19 cellular contexts compared by ENCODE assay signal in the genomic region with DNA sequence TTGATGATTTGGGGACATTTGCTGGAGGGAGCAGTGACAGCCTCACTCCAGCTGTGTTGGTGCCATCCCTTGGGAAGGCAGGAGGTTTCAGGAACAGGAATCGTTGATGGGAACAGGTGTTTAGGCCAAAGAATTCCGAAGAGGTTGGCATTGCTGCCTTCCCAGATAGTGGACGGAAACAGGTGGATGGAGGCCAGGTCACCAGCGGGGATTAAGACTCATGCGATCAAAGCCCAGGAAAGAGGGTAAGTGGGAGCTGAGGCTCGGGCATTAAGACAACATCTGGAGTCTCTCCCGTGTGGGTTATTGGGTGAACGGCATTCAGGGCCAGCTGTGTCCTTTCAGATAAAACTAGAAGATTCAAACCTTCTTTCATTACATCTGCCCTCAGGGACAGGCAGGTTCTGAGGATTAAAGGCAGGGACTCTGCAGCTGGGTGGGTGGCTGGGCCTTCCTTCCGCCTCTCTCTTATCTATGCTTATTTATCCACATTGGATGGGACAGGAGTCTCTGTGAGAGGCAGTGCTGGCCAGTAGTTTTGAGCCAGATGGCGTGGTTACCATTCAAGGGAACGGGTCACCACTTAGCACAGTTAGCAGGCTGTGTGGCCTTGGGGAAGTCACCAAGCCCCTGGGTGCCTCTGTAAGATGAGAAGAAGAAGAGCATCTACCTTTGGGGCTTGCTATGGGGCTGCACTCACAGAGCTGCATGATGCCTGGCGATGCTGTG.
A peak's percentile ranks its signal among the peaks of the same experiment; 100 is the strongest.
DNase-seq lines count a peak whose midpoint lies in the region; ATAC-seq, FAIRE-seq and TF ChIP-seq lines count a peak whose summit lies in the region.
"Had no signal": no experiment of that assay in that cellular context is flagged by ENCODE, and none has a peak within 500 bp of the region (broad histone marks: within the 10 kb centered on the region; RNA-seq: fewer than 3 reads in every experiment).

No MANE protein-coding gene starts in this region.

- no peak for TF ChIP-seq POLR2A in NB4 (IDR thresholded peaks at IDR 0.05; ENCODE audit: extremely low read depth, insufficient read length)

- no peaks in the 10 kb centered on the region for H3K4me1 Mint-ChIP-seq in activated T-helper 17 cell treated with anti-CD3 and anti-CD28 coated beads, Interleukin-2, amount 50 U/mL, for 72 hours

- no peak overlapping the region for H3K27ac Mint-ChIP-seq in activated T-helper 17 cell treated with anti-CD3 and anti-CD28 coated beads, Interleukin-2, amount 50 U/mL, for 72 hours

- H4K20me1 ChIP-seq in BLaER1: no peaks in the 10 kb centered on the region

- H3K4me1 ChIP-seq in BLaER1: peaks cover 71% of the 10 kb centered on the region
- H3K4me1 ChIP-seq: SJSA1 had no signal

- 0 out of 2 replicates have a peak, but pooled peaks cover 2% of the 10 kb centered on the region for H3K27me3 ChIP-seq in BLaER1

- H3K9ac ChIP-seq in BLaER1: peak overlapping the region; percentile 89

- H3K27me3 Mint-ChIP-seq in activated T-helper 17 cell treated with anti-CD3 and anti-CD28 coated beads, Interleukin-2, amount 50 U/mL, for 72 hours: peaks cover 48% of the 10 kb centered on the region

- H3K4me3 ChIP-seq in BLaER1 (peak overlapping the region; percentile 68), NB4 (ENCODE audit: low read depth, low read length) (peak overlapping the region; percentile 69)
- H3K4me3 ChIP-seq: SJSA1 had no signal

- no peak overlapping the region for H3K4me3 Mint-ChIP-seq in activated T-helper 17 cell treated with anti-CD3 and anti-CD28 coated beads, Interleukin-2, amount 50 U/mL, for 72 hours

- peak overlapping the region; percentile 99 for H3K4me2 ChIP-seq in BLaER1

- DNase-seq in AML-193 (lab: John Stamatoyannopoulos, UW) (peak; percentile 20 to 29), NB4 (ENCODE audit: low read depth) (peak; percentile 65), myocyte (ENCODE audit: low read depth) (peak; percentile 45), MV-4-11 (lab: John Stamatoyannopoulos, UW) (no peak), GM19239 (ENCODE audit: insufficient read length, low spot score) (no peak)
- DNase-seq: C1 segment of cervical spinal cord; GDM1; NCI-H1092 treated with DMSO at 0.1 percent for 48 hours; NCI-H1436 treated with DMSO at 0.1 percent for 48 hours; NCI-H2029 treated with DMSO at 0.1 percent for 48 hours; NCI-H2171; NCI-H345; NCI-H774; NK-92 treated with Interleukin-12 subunit alpha and Interleukin-12 subunit beta, amount 100 ng/mL, for 24 hours had no signal

- TF ChIP-seq CTCF in NB4 (IDR thresholded peaks at IDR 0.05; ENCODE audit: low read depth, low read length): no peak

- no peaks in the 10 kb centered on the region for H3K36me3 ChIP-seq in BLaER1
- H3K36me3 ChIP-seq: SJSA1 had no signal

- H3K36me3 Mint-ChIP-seq in activated T-helper 17 cell treated with anti-CD3 and anti-CD28 coated beads, Interleukin-2, amount 50 U/mL, for 72 hours (ENCODE audit: low read depth): no peaks in the 10 kb centered on the region

- H3K9me3 ChIP-seq in BLaER1: no peaks in the 10 kb centered on the region
- H3K9me3 ChIP-seq: SJSA1 had no signal

- peak overlapping the region; percentile 98 for H3K27ac ChIP-seq in BLaER1
- H3K27ac ChIP-seq: RWPE1, SJSA1 had no signal

- no peak for ATAC-seq in activated T-helper 17 cell treated with anti-CD3 and anti-CD28 coated beads, Interleukin-2, amount 50 U/mL, for 72 hours (replicated peaks)

- no peak for FAIRE-seq in GM19239 (lab: Jason Lieb, UNC)
- FAIRE-seq: HTR-8/SVneo had no signal

- no peaks in the 10 kb centered on the region for H3K9me3 Mint-ChIP-seq in activated T-helper 17 cell treated with anti-CD3 and anti-CD28 coated beads, Interleukin-2, amount 50 U/mL, for 72 hours

Comparison
In these comparisons a context has a peak if more than half of its experiments do, and no peak if none do; other contexts are left out.
1. DNase-seq: peak in AML-193 (2 of 2), NB4 (single experiment) and myocyte (single experiment); none in MV-4-11 (single experiment) and GM19239 (single experiment).